Comparison of ENCODE assay signal across 10 cellular contexts in genomic region chr20:36085686-36086267, GRCh38.
DNase-seq lines count a peak whose midpoint lies in the region; ATAC-seq, FAIRE-seq and TF ChIP-seq lines count a peak whose summit lies in the region.
"Had no signal": no experiment of that assay in that cellular context is flagged by ENCODE, and none has a peak within 500 bp of the region (broad histone marks: within the 10 kb centered on the region; RNA-seq: fewer than 3 reads in every experiment).

No MANE protein-coding gene starts in this region.

- dilution Hi-C loops in endothelial cell of umbilical vein (cut with MboI; ENCODE audit: extremely low pct_ligation_motif_present, low sequenced_read_pairs) = no loop called here

- ATAC-seq in PC-3 = peak; percentile 88
- ATAC-seq in pancreas = peak; percentile 64 to 88 (median 84)
- ATAC-seq in HG03135 (IDR thresholded peaks at IDR 0.05; ENCODE audit: unreplicated experiment) = no peak

- H3K9me2 ChIP-seq in GM23248 (ENCODE audit: insufficient read depth) (no peaks in the 10 kb centered on the region), PC-3 (replicated peaks; ENCODE audit: low read length) (no peaks in the 10 kb centered on the region)

- H2AFZ ChIP-seq in GM23248 = no peak overlapping the region
- peak overlapping the region; percentile 60; the same call in 1 of the 2 replicates for H2AFZ ChIP-seq in PC-3 (ENCODE audit: low read length)
- H2AFZ ChIP-seq in endothelial cell of umbilical vein (ENCODE audit: low read depth, low read length) = no peak overlapping the region

- H3K27ac Mint-ChIP-seq in activated CD4-positive, alpha-beta memory T cell treated with anti-CD3 and anti-CD28 coated beads for 36 hours = no peak overlapping the region

- POLR2A ChIA-PET in PC-3 (lab: Charles Lee; ENCODE audit: unreplicated experiment) (interaction anchor here (0.7 to 1.0 kb wide), 2 partner anchors 14 to 36 kb away, joined by 3 to 10 read pairs; no protein-coding TSS in a partner anchor), endothelial cell of umbilical vein (lab: Charles Lee) (interaction anchor here (0.5 kb wide), 1 partner anchor 54 kb away, joined by 7 read pairs; no protein-coding TSS in a partner anchor)
- POLR2A ChIA-PET in activated CD4-positive, alpha-beta memory T cell treated with anti-CD3 and anti-CD28 coated beads for 36 hours (lab: Charles Lee) = interaction anchor here (0.7 kb wide), 1 partner anchor 23 kb away, joined by 5 read pairs; no protein-coding TSS in a partner anchor

- 18 to 23% methylated on average over 3 of the region's 3 CpGs for WGBS in GM23248 (ENCODE audit: low coverage in 1 of 2, low lambda C conversion rate in 2 of 2, missing lambda C conversion rate in 2 of 2), 2 experiments
- 71 to 76% methylated on average over 3 of the region's 3 CpGs for WGBS in pancreas, 2 donors

- H3F3A ChIP-seq in GM23248 (ENCODE audit: insufficient read depth) (0 out of 2 replicates have a peak, but pooled peaks cover 5% of the 10 kb centered on the region), PC-3 (ENCODE audit: low read length, unreplicated experiment) (peaks cover 9% of the 10 kb centered on the region)

- no peak overlapping the region for H3K4me3 ChIP-seq in GM23248
- peak overlapping the region; percentile 54; the same call in 1 of the 2 replicates for H3K4me3 ChIP-seq in PC-3 (ENCODE audit: low read length)
- no peak overlapping the region for H3K4me3 ChIP-seq in endothelial cell of umbilical vein (replicated peaks in 1 of 3; ENCODE audit: insufficient read depth in 1 of 3, low read depth in 1 of 3, low read length in 3 of 3)
- H3K4me3 ChIP-seq in pancreas = no peak overlapping the region
- H3K4me3 ChIP-seq in coronary artery = no peak overlapping the region

- CTCF ChIA-PET in PC-3 (lab: Charles Lee) = interaction anchor here (0.8 to 1.3 kb wide), 3 partner anchors 53 to 95 kb away, joined by 3 to 7 read pairs (median 3); no protein-coding TSS in a partner anchor
- CTCF ChIA-PET in endothelial cell of umbilical vein (lab: Charles Lee) = interaction anchor here (0.7 to 3.9 kb wide), 12 partner anchors 9 to 447 kb away, joined by 3 to 17 read pairs (median 4); partner anchors contain the start of gene SCAND1
- CTCF ChIA-PET in activated CD4-positive, alpha-beta memory T cell treated with anti-CD3 and anti-CD28 coated beads for 36 hours (lab: Charles Lee) = interaction anchor here (1.2 to 1.5 kb wide), 2 partner anchors 92 to 117 kb away, joined by 3 to 5 read pairs; no protein-coding TSS in a partner anchor

- no peak for TF ChIP-seq CTCF in PC-3 (conservative IDR thresholded peaks at IDR 0.05; ENCODE audit: low read depth, low read length)
- no peak for TF ChIP-seq CTCF in endothelial cell of umbilical vein (IDR thresholded peaks at IDR 0.05; ENCODE audit: extremely low read depth in 1 of 2, insufficient read depth in 1 of 2, low read depth in 1 of 2, low read length in 2 of 2)
- TF ChIP-seq CTCF in pancreas (IDR thresholded peaks at IDR 0.05) = no peak
- TF ChIP-seq CTCF in coronary artery (IDR thresholded peaks at IDR 0.05) = no peak

- H3K9me3 ChIP-seq in GM23248 (ENCODE audit: low read depth) = no peaks in the 10 kb centered on the region
- H3K9me3 ChIP-seq in PC-3 (ENCODE audit: low read length) = no peaks in the 10 kb centered on the region
- no peaks in the 10 kb centered on the region for H3K9me3 ChIP-seq in endothelial cell of umbilical vein (replicated peaks; ENCODE audit: control insufficient read depth, insufficient read depth, low read length)
- no peaks in the 10 kb centered on the region for H3K9me3 ChIP-seq in pancreas

- H3K36me3 ChIP-seq in GM23248 (ENCODE audit: low read depth) (no peaks in the 10 kb centered on the region), PC-3 (ENCODE audit: low read depth, low read length) (no peaks in the 10 kb centered on the region), endothelial cell of umbilical vein (ENCODE audit: control insufficient read depth in 2 of 2, extremely low read depth in 1 of 2, insufficient read depth in 2 of 2, low read length in 2 of 2) (no peaks in the 10 kb centered on the region), pancreas (no peaks in the 10 kb centered on the region)

- H3K4me1 Mint-ChIP-seq in activated CD4-positive, alpha-beta memory T cell treated with anti-CD3 and anti-CD28 coated beads for 36 hours (ENCODE audit: low read depth) = no peaks in the 10 kb centered on the region

- DNase-seq in GM23248 (peak; percentile 78), PC-3 (peak; percentile 93), endothelial cell of umbilical vein (ENCODE audit: low read depth, low spot score) (no peak), pancreas (no peak), coronary artery (ENCODE audit: low spot score) (no peak)
- no peak for DNase-seq in stimulated activated CD4-positive, alpha-beta T cell treated with anti-CD3 and anti-CD28 coated beads, Interleukin-4, amount 100 ng/mL, for 24 hours
- DNase-seq in activated CD4-positive, alpha-beta memory T cell treated with anti-CD3 and anti-CD28 coated beads for 36 hours = no peak
- DNase-seq: activated effector memory CD4-positive, alpha-beta T cell treated with anti-CD3 and anti-CD28 coated beads, Interleukin-2, amount 50 U/mL, for 16 hours; NCI-H748 treated with DMSO at 0.1 percent for 48 hours had no signal

- no peaks in the 10 kb centered on the region for H3K36me3 Mint-ChIP-seq in activated CD4-positive, alpha-beta memory T cell treated with anti-CD3 and anti-CD28 coated beads for 36 hours

- H3K9ac ChIP-seq in GM23248 (no peak overlapping the region), PC-3 (ENCODE audit: low read length) (peak overlapping the region; percentile 71), endothelial cell of umbilical vein (replicated peaks; ENCODE audit: extremely low read depth, insufficient read depth, low read length) (no peak overlapping the region)

- H3K4me2 ChIP-seq in GM23248 (ENCODE audit: unreplicated experiment) = peak overlapping the region; percentile 50
- H3K4me2 ChIP-seq in PC-3 (ENCODE audit: low read length) = peak overlapping the region; percentile 82
- no peak overlapping the region for H3K4me2 ChIP-seq in endothelial cell of umbilical vein (ENCODE audit: insufficient read depth, low read length)

- H3K9me3 Mint-ChIP-seq in activated CD4-positive, alpha-beta memory T cell treated with anti-CD3 and anti-CD28 coated beads for 36 hours = no peaks in the 10 kb centered on the region

- 0 out of 2 replicates have a peak, but pooled peaks cover 1% of the 10 kb centered on the region for H3K27me3 ChIP-seq in GM23248 (replicated peaks; ENCODE audit: insufficient read depth)
- H3K27me3 ChIP-seq in PC-3 (ENCODE audit: low read length) = no peaks in the 10 kb centered on the region
- H3K27me3 ChIP-seq in endothelial cell of umbilical vein (ENCODE audit: control insufficient read depth in 2 of 2, insufficient read depth in 2 of 2, low read length in 2 of 2) = peaks cover 0 to 4% of the 10 kb centered on the region in 2 experiments
- no peaks in the 10 kb centered on the region for H3K27me3 ChIP-seq in pancreas

- no peaks in the 10 kb centered on the region for H3K79me2 ChIP-seq in GM23248 (ENCODE audit: insufficient read depth)
- no peaks in the 10 kb centered on the region for H3K79me2 ChIP-seq in PC-3 (ENCODE audit: low read length)
- no peaks in the 10 kb centered on the region for H3K79me2 ChIP-seq in endothelial cell of umbilical vein (ENCODE audit: control insufficient read depth, insufficient read depth, low read length)

- peaks cover 19% of the 10 kb centered on the region for H3K27me3 Mint-ChIP-seq in activated CD4-positive, alpha-beta memory T cell treated with anti-CD3 and anti-CD28 coated beads for 36 hours

- peak; percentile 64 for FAIRE-seq in endothelial cell of umbilical vein (lab: Jason Lieb, UNC)
- no peak for FAIRE-seq in pancreas (lab: Jason Lieb, UNC)

- no peak for TF ChIP-seq POLR2A in endothelial cell of umbilical vein (IDR thresholded peaks at IDR 0.05; ENCODE audit: low read depth, low read length)

- in situ Hi-C loops in GM23248 (cut with MboI) = no loop called here

- H3K27ac ChIP-seq in GM23248 (no peak overlapping the region), PC-3 (ENCODE audit: low read length) (peak overlapping the region; percentile 98), endothelial cell of umbilical vein (ENCODE audit: insufficient read depth, low read depth, low read length) (no peak overlapping the region), pancreas (peak overlapping the region in 1 of 4 donors; percentile 55), coronary artery (no peak overlapping the region)

- intact Hi-C loops in PC-3 (cut with micrococcal nuclease) (no loop called here), endothelial cell of umbilical vein (cut with micrococcal nuclease) (no loop called here), pancreas (cut with DNase I) (no loop called here)
- intact Hi-C loops in activated CD4-positive, alpha-beta memory T cell treated with anti-CD3 and anti-CD28 coated beads for 36 hours (cut with micrococcal nuclease) = no loop called here

- H3K4me3 Mint-ChIP-seq in activated CD4-positive, alpha-beta memory T cell treated with anti-CD3 and anti-CD28 coated beads for 36 hours = no peak overlapping the region

- no peaks in the 10 kb centered on the region for H4K20me1 ChIP-seq in GM23248 (ENCODE audit: insufficient read depth)
- no peaks in the 10 kb centered on the region for H4K20me1 ChIP-seq in PC-3 (ENCODE audit: low read length)
- H4K20me1 ChIP-seq in endothelial cell of umbilical vein (replicated peaks; ENCODE audit: control insufficient read depth, extremely low read depth, insufficient read depth, low read length) = no peaks in the 10 kb centered on the region

- BruUV-seq in PC-3 (replicated peaks; lab: Mats Ljungman, UMichigan) (no TSS peak), endothelial cell of umbilical vein (replicated peaks; lab: Mats Ljungman, UMichigan) (no TSS peak)

- H3K4me1 ChIP-seq in GM23248 (ENCODE audit: insufficient read depth) = peaks cover 18% of the 10 kb centered on the region
- H3K4me1 ChIP-seq in PC-3 (ENCODE audit: insufficient read depth, low read length) = peaks cover 55% of the 10 kb centered on the region
- H3K4me1 ChIP-seq in endothelial cell of umbilical vein (ENCODE audit: control insufficient read depth, extremely low read depth, insufficient read depth, low read length) = peaks cover 10% of the 10 kb centered on the region
- H3K4me1 ChIP-seq in pancreas = no peaks in the 10 kb centered on the region

- no peaks in the 10 kb centered on the region for H3K9me1 ChIP-seq in endothelial cell of umbilical vein (replicated peaks; ENCODE audit: control insufficient read depth, extremely low read depth, insufficient read depth, low read length)

TF ChIP-seq in endothelial cell of umbilical vein, 7 proteins besides CTCF, POLR2A, EP300 and RAD21:
- TF ChIP-seq MYC (IDR thresholded peaks at IDR 0.05; ENCODE audit: low read depth, low read length) = no peak
- TF ChIP-seq FOS (IDR thresholded peaks at IDR 0.05; ENCODE audit: borderline replicate concordance, insufficient read depth, low read length) = peak; percentile 25

Comparison
In these comparisons a context has a peak if more than half of its experiments do, and no peak if none do; other contexts are left out.
1. DNase-seq: peak in GM23248 (single experiment) and PC-3 (single experiment); none in endothelial cell of umbilical vein (single experiment), pancreas (0 of 6), coronary artery (single experiment), stimulated activated CD4-positive, alpha-beta T cell treated with anti-CD3 and anti-CD28 coated beads, Interleukin-4, amount 100 ng/mL, for 24 hours (single experiment) and activated CD4-positive, alpha-beta memory T cell treated with anti-CD3 and anti-CD28 coated beads for 36 hours (single experiment).